In genomic region chr6:45741437-45742166, GRCh38 we compare ENCODE assay signal across 7 cellular contexts.
DNase-seq lines count a peak whose midpoint lies in the region; ATAC-seq and TF ChIP-seq lines count a peak whose summit lies in the region.

No MANE protein-coding gene starts in this region.

- no peaks in the 10 kb centered on the region for H3K27me3 ChIP-seq in mesenchymal stem cell (ENCODE audit: control insufficient read depth in 1 of 2, insufficient read depth in 1 of 2, low read length in 2 of 2)
- no peaks in the 10 kb centered on the region for H3K27me3 ChIP-seq in neuronal stem cell (ENCODE audit: control insufficient read depth in 3 of 3, insufficient read depth in 3 of 3, low read depth in 1 of 3, low read length in 3 of 3)

- H3K4ac ChIP-seq in mesenchymal stem cell (ENCODE audit: low read depth in 1 of 2, low read length in 2 of 2) (no peak overlapping the region), neuronal stem cell (ENCODE audit: low read length) (no peak overlapping the region)

- no peaks in the 10 kb centered on the region for H3K27me3 Mint-ChIP-seq in activated B cell treated with CpG ODN at 0.5 μM for 24 hours

- no peak for DNase-seq in activated B cell treated with CpG ODN at 0.5 μM for 24 hours
- no peak for DNase-seq in mesenchymal stem cell
- no peak for DNase-seq in neuronal stem cell (ENCODE audit: low spot score)
- no peak for DNase-seq in DMS153 treated with DMSO at 0.1 percent for 48 hours (lab: John Stamatoyannopoulos, UW; ENCODE audit: unreplicated experiment)
- DNase-seq in NCI-H748 (lab: John Stamatoyannopoulos, UW; ENCODE audit: unreplicated experiment): no peak

- H3K4me3 ChIP-seq in mesenchymal stem cell (ENCODE audit: insufficient read depth in 1 of 2, low read depth in 1 of 2, low read length in 2 of 2): no peak overlapping the region
- no peak overlapping the region for H3K4me3 ChIP-seq in neuronal stem cell (ENCODE audit: low read length in 2 of 2)

- H3K23ac ChIP-seq in mesenchymal stem cell (ENCODE audit: low read length in 2 of 2) (no peak overlapping the region), neuronal stem cell (ENCODE audit: low read depth, low read length, poor library complexity) (no peak overlapping the region)

- H4K8ac ChIP-seq in mesenchymal stem cell (ENCODE audit: low read length) (no peak overlapping the region), neuronal stem cell (ENCODE audit: low read depth, low read length) (no peak overlapping the region)

- H4K91ac ChIP-seq in mesenchymal stem cell (ENCODE audit: low read length) (no peak overlapping the region), neuronal stem cell (ENCODE audit: low read depth, low read length, poor library complexity) (no peak overlapping the region)

- H3K9ac ChIP-seq in mesenchymal stem cell (ENCODE audit: low read length) (peak overlapping the region; percentile 54), neuronal stem cell (ENCODE audit: low read depth, low read length, poor library complexity) (no peak overlapping the region)

- H3K27ac ChIP-seq in mesenchymal stem cell (ENCODE audit: low read length, poor library complexity, severe bottlenecking) (no peak overlapping the region), neuronal stem cell (replicated peaks; ENCODE audit: low read length) (no peak overlapping the region)

- WGBS in mesenchymal stem cell: 88% methylated on average over 4 of the region's 9 CpGs
- WGBS in neuronal stem cell (ENCODE audit: extremely low coverage in 2 of 2, insufficient read length in 2 of 2, insufficient replicate concordance in 1 of 2), 2 donors: no CpG with 5 or more reads among the region's 9 CpGs

- no peak overlapping the region for H2BK5ac ChIP-seq in mesenchymal stem cell (ENCODE audit: low read depth, low read length, poor library complexity, severe bottlenecking)
- H2BK5ac ChIP-seq in neuronal stem cell (ENCODE audit: low read length): no peak overlapping the region

- CTCF ChIA-PET in activated B cell treated with CpG ODN at 0.5 μM for 24 hours (lab: Charles Lee): no interaction called here

- peaks cover 27% of the 10 kb centered on the region for H3K4me1 Mint-ChIP-seq in activated B cell treated with CpG ODN at 0.5 μM for 24 hours

- H3K27ac Mint-ChIP-seq in activated B cell treated with CpG ODN at 0.5 μM for 24 hours: peak overlapping the region; percentile 81

- no peak for TF ChIP-seq CTCF in activated B cell treated with CpG ODN at 0.5 μM for 24 hours (IDR thresholded peaks at IDR 0.05)

- H2AK5ac ChIP-seq in mesenchymal stem cell (ENCODE audit: low read length, severe bottlenecking): no peak overlapping the region
- no peak overlapping the region for H2AK5ac ChIP-seq in neuronal stem cell (ENCODE audit: low read depth, low read length)

- H3K18ac ChIP-seq in mesenchymal stem cell (ENCODE audit: low read depth in 1 of 2, low read length in 2 of 2) (no peak overlapping the region), neuronal stem cell (ENCODE audit: low read length) (no peak overlapping the region)

- no peaks in the 10 kb centered on the region for H3K79me1 ChIP-seq in mesenchymal stem cell (replicated peaks; ENCODE audit: low read length, poor library complexity, severe bottlenecking)
- no peaks in the 10 kb centered on the region for H3K79me1 ChIP-seq in neuronal stem cell (ENCODE audit: low read depth, low read length)

- H3K9me3 ChIP-seq in mesenchymal stem cell (ENCODE audit: control insufficient read depth, low read length) (no peaks in the 10 kb centered on the region), neuronal stem cell (replicated peaks in 1 of 2; ENCODE audit: control insufficient read depth in 2 of 2, insufficient read depth in 1 of 2, low read depth in 1 of 2, low read length in 2 of 2) (no peaks in the 10 kb centered on the region)

- H2BK120ac ChIP-seq in mesenchymal stem cell (ENCODE audit: low read depth, low read length) (no peak overlapping the region), neuronal stem cell (ENCODE audit: low read depth, low read length) (no peak overlapping the region)

- H3K4me2 ChIP-seq in mesenchymal stem cell (ENCODE audit: low read length, poor library complexity, severe bottlenecking): no peak overlapping the region
- no peak overlapping the region for H3K4me2 ChIP-seq in neuronal stem cell (ENCODE audit: insufficient read depth, low read length, poor library complexity, severe bottlenecking)

- H3K9me3 Mint-ChIP-seq in activated B cell treated with CpG ODN at 0.5 μM for 24 hours: no peaks in the 10 kb centered on the region

- H3K36me3 Mint-ChIP-seq in activated B cell treated with CpG ODN at 0.5 μM for 24 hours (ENCODE audit: low read depth): no peaks in the 10 kb centered on the region

- H3K4me3 Mint-ChIP-seq in activated B cell treated with CpG ODN at 0.5 μM for 24 hours: peak overlapping the region; percentile 50

- H3K14ac ChIP-seq in mesenchymal stem cell (ENCODE audit: low read length in 2 of 2) (no peak overlapping the region), neuronal stem cell (ENCODE audit: low read length) (no peak overlapping the region)

- H3K36me3 ChIP-seq in mesenchymal stem cell (ENCODE audit: control insufficient read depth in 1 of 2, insufficient read depth in 2 of 2, low read depth in 1 of 2, low read length in 2 of 2) (no peaks in the 10 kb centered on the region), neuronal stem cell (replicated peaks in 1 of 2; ENCODE audit: control insufficient read depth in 2 of 2, insufficient read depth in 2 of 2, low read length in 2 of 2) (no peaks in the 10 kb centered on the region)

- ATAC-seq in GM19035 (IDR thresholded peaks at IDR 0.05; ENCODE audit: unreplicated experiment) (peak; percentile 57), HG03045 (IDR thresholded peaks at IDR 0.05; ENCODE audit: unreplicated experiment) (peak; percentile 59), activated B cell treated with CpG ODN at 0.5 μM for 24 hours (ENCODE audit: low read depth) (peak; percentile 66)

- no peak overlapping the region for H2BK15ac ChIP-seq in mesenchymal stem cell (ENCODE audit: low read depth, poor library complexity, severe bottlenecking)
- H2BK15ac ChIP-seq in neuronal stem cell (ENCODE audit: low read length): no peak overlapping the region

- H2AFZ ChIP-seq in mesenchymal stem cell (ENCODE audit: low read depth, low read length) (no peak overlapping the region), neuronal stem cell (ENCODE audit: low read length) (no peak overlapping the region)

- no peak overlapping the region for H2BK12ac ChIP-seq in mesenchymal stem cell (ENCODE audit: low read length in 2 of 2)
- no peak overlapping the region for H2BK12ac ChIP-seq in neuronal stem cell (ENCODE audit: low read length)

- POLR2A ChIA-PET in activated B cell treated with CpG ODN at 0.5 μM for 24 hours (lab: Charles Lee): no interaction called here

- H3K4me1 ChIP-seq in mesenchymal stem cell (ENCODE audit: control insufficient read depth, insufficient read depth, low read depth, low read length) (no peaks in the 10 kb centered on the region), neuronal stem cell (ENCODE audit: control insufficient read depth in 2 of 2, insufficient read depth in 1 of 2, low read depth in 1 of 2, low read length in 2 of 2) (peaks cover 0 to 3% of the 10 kb centered on the region in 2 donors)

- intact Hi-C loops in activated B cell treated with CpG ODN at 0.5 μM for 24 hours (cut with micrococcal nuclease): no loop called here
